Comparison of ENCODE assay signal across 22 cellular contexts in genomic region chr2:155600296-155600695, GRCh38.
"Had no signal": no experiment of that assay in that cellular context is flagged by ENCODE, and none has a peak within 500 bp of the region (broad histone marks: within the 10 kb centered on the region; RNA-seq: fewer than 3 reads in every experiment).

No MANE protein-coding gene starts in this region.

- H3K36me3 ChIP-seq: gastrocnemius medialis, ovary, sigmoid colon, thoracic aorta, tibial nerve, upper lobe of left lung, uterus had no signal

- DNase-seq: cerebellar nuclear complex; dorsolateral prefrontal cortex; effector CD4-positive, alpha-beta T cell; gastrocnemius medialis; head of caudate nucleus; mammary epithelial cell; mesendoderm; midbrain; naive thymus-derived CD8-positive, alpha-beta T cell; nephron progenitor cell; occipital lobe; ovary; psoas muscle; sigmoid colon; stimulated activated CD4-positive, alpha-beta T cell treated with anti-CD3 and anti-CD28 coated beads, Interleukin-4, amount 100 ng/mL, for 4 hours; stimulated activated naive CD4-positive, alpha-beta T cell; substantia nigra; uterus had no signal

- H3K4me3 ChIP-seq: dorsolateral prefrontal cortex, gastrocnemius medialis, ovary, psoas muscle, sigmoid colon, thoracic aorta, tibial nerve, upper lobe of left lung, uterus had no signal

- H3K27me3 ChIP-seq: dorsolateral prefrontal cortex, gastrocnemius medialis, ovary, sigmoid colon, tibial nerve, upper lobe of left lung, uterus had no signal

- H3K4me1 ChIP-seq: gastrocnemius medialis, psoas muscle, sigmoid colon, tibial nerve, upper lobe of left lung, uterus had no signal

- ATAC-seq: gastrocnemius medialis, left lobe of liver, psoas muscle had no signal

- H3K4me3 Mint-ChIP-seq: naive thymus-derived CD8-positive, alpha-beta T cell; nephron progenitor cell had no signal

- H3K36me3 Mint-ChIP-seq: naive thymus-derived CD8-positive, alpha-beta T cell had no signal

- H3K27me3 Mint-ChIP-seq: naive thymus-derived CD8-positive, alpha-beta T cell had no signal

- H3K27ac ChIP-seq: dorsolateral prefrontal cortex, gastrocnemius medialis, ovary, psoas muscle, sigmoid colon, thoracic aorta, tibial nerve, upper lobe of left lung, uterus had no signal

- H3K9me3 ChIP-seq: gastrocnemius medialis, ovary, thoracic aorta, upper lobe of left lung, uterus had no signal

- H3K27ac Mint-ChIP-seq: naive thymus-derived CD8-positive, alpha-beta T cell; nephron progenitor cell had no signal

- H3K4me1 Mint-ChIP-seq: naive thymus-derived CD8-positive, alpha-beta T cell; nephron progenitor cell had no signal
